ENCODE assay signal across 8 cellular contexts in the genomic region with DNA sequence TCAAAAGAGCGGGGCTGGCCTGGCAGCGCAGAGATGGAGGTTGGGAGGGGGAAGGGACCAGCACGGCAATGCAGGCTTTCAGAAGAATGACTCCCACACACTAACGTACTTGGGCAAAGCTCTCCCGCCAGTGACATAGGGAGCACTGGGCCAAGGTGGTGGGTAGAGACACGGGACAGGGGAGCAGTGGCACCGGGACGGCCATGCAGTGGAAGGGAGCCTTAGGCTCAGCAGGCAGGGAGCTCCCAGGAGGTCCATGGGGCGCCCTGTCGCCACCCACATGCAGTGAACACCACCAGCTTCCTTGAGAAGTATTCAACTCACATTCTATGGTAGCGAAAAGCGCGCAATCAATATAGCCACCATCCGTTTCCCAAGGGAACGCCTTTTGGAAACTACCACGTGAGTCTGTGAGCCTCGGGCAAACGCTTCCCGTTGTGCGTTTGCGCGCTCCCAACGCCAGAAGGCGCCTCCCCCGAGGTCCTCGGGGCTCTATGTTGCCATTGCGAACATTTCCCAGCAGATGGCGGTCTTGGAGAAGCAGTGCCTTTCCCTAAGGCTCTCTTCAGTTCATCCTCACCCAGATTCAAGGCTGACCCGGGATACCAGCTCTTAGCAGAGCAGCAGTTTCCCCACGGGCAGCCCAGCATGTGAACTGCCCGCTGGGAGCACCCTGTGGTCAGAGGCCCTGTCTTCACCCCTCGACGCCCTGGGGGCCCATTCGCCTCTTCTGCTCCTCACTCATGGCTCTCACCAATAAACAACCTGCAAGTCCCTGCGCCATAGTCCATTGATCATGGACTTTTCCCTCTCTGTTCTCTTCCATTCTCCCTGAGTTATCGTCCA. TPM values are rescaled to one million over a fixed set of nuclear protein-coding genes. Genes with fewer than 3 reads are reported as not detected.
DNase-seq lines count a peak whose midpoint lies in the region; ATAC-seq and TF ChIP-seq lines count a peak whose summit lies in the region.

No MANE protein-coding gene starts in this region.

- intact Hi-C loops in PC-9 (cut with micrococcal nuclease; ENCODE audit: unreplicated experiment) = loop anchor here (1.0 to 5.0 kb wide), 2 partner anchors 136 to 662 kb away; no protein-coding TSS in a partner anchor
- intact Hi-C loops in naive thymus-derived CD4-positive, alpha-beta T cell (cut with micrococcal nuclease) = loop anchor here (2.0 to 10.0 kb wide), 4 partner anchors 22 to 457 kb away; partner anchors contain the start of genes LCOR (in 1 of the 2) and TM9SF3 (in 1 of the 2)

- DNase-seq in Caki2 (ENCODE audit: low read depth) (peak; percentile 86), HuH-7.5 (ENCODE audit: low spot score) (peak; percentile 95), PC-9 (peak; percentile 66 to 80), fibroblast of gingiva (ENCODE audit: low read depth) (peak; percentile 80)
- peak; percentile 89 to 91 for DNase-seq in activated T-cell treated with anti-CD3 and anti-CD28 coated beads, Interleukin-2, amount 50 U/mL, for 48 hours
- DNase-seq in naive thymus-derived CD4-positive, alpha-beta T cell = peak; percentile 23 to 75 (median 58)
- DNase-seq in stimulated activated effector memory CD8-positive, alpha-beta T cell treated with anti-CD3 and anti-CD28 coated beads, Interleukin-12 subunit alpha, Interleukin-12 subunit beta, amount 100 ng/mL, for 72 hours (ENCODE audit: low spot score in 2 of 2) = peak; percentile 60 to 88

- H3K9me3 ChIP-seq in PC-9 (ENCODE audit: insufficient read depth, low read depth) = no peaks in the 10 kb centered on the region
- no peaks in the 10 kb centered on the region for H3K9me3 ChIP-seq in naive thymus-derived CD4-positive, alpha-beta T cell (ENCODE audit: control insufficient read depth in 2 of 3, low read length in 3 of 3)

- CTCF ChIA-PET in PC-9 (lab: Charles Lee) = no interaction called here
- CTCF ChIA-PET in naive thymus-derived CD4-positive, alpha-beta T cell (lab: Charles Lee) = interaction anchor here (0.5 to 1.3 kb wide), 6 partner anchors 10 to 835 kb away, joined by 3 to 5 read pairs (median 3); no protein-coding TSS in a partner anchor

- H3K4me2 ChIP-seq in PC-9 = peak overlapping the region; percentile 74

- no TSS peak for BruUV-seq in PC-9 (replicated peaks; lab: Mats Ljungman, UMichigan)

- H3K4me1 ChIP-seq in PC-9 (replicated peaks; ENCODE audit: insufficient read depth) = no peaks in the 10 kb centered on the region
- no peaks in the 10 kb centered on the region for H3K4me1 ChIP-seq in naive thymus-derived CD4-positive, alpha-beta T cell (ENCODE audit: control insufficient read depth in 2 of 2, insufficient read depth in 2 of 2, low read length in 2 of 2)

- no peaks in the 10 kb centered on the region for H3F3A ChIP-seq in PC-9 (ENCODE audit: insufficient read depth, low read depth)

- H3K79me2 ChIP-seq in PC-9 (ENCODE audit: low read depth) = no peaks in the 10 kb centered on the region

- H3K27ac Mint-ChIP-seq in naive thymus-derived CD4-positive, alpha-beta T cell = peak overlapping the region in 1 of 9 donors; percentile 6
- no peak overlapping the region for H3K27ac Mint-ChIP-seq in stimulated activated effector memory CD8-positive, alpha-beta T cell treated with anti-CD3 and anti-CD28 coated beads, Interleukin-12 subunit alpha, Interleukin-12 subunit beta, amount 100 ng/mL, for 72 hours

- H3K4me3 ChIP-seq in PC-9 = peak overlapping the region; percentile 45; the same call in 1 of the 2 replicates
- peak overlapping the region; percentile 68 for H3K4me3 ChIP-seq in naive thymus-derived CD4-positive, alpha-beta T cell (ENCODE audit: low read length)

- no peaks in the 10 kb centered on the region for H3K36me3 ChIP-seq in PC-9 (ENCODE audit: low read depth)
- no peaks in the 10 kb centered on the region for H3K36me3 ChIP-seq in naive thymus-derived CD4-positive, alpha-beta T cell (ENCODE audit: control insufficient read depth in 2 of 3, insufficient read depth in 3 of 3, low read length in 3 of 3)

- H4K20me1 ChIP-seq in PC-9 (ENCODE audit: insufficient read depth) = no peaks in the 10 kb centered on the region

- TF ChIP-seq CTCF in PC-9 (conservative IDR thresholded peaks at IDR 0.05) = peak; percentile 85

- H3K27me3 ChIP-seq in PC-9 (ENCODE audit: insufficient read depth, low read depth) = no peaks in the 10 kb centered on the region
- no peaks in the 10 kb centered on the region for H3K27me3 ChIP-seq in naive thymus-derived CD4-positive, alpha-beta T cell (ENCODE audit: control insufficient read depth in 2 of 2, insufficient read depth in 2 of 2, low read length in 2 of 2)

- no peaks in the 10 kb centered on the region for H3K9me2 ChIP-seq in PC-9 (ENCODE audit: insufficient read depth)

- H3K4me1 Mint-ChIP-seq in naive thymus-derived CD4-positive, alpha-beta T cell = peaks cover 0 to 14% (median 6%) of the 10 kb centered on the region in 7 donors
- H3K4me1 Mint-ChIP-seq in stimulated activated effector memory CD8-positive, alpha-beta T cell treated with anti-CD3 and anti-CD28 coated beads, Interleukin-12 subunit alpha, Interleukin-12 subunit beta, amount 100 ng/mL, for 72 hours = peaks cover 30% of the 10 kb centered on the region

- no peaks in the 10 kb centered on the region for H3K9me3 Mint-ChIP-seq in naive thymus-derived CD4-positive, alpha-beta T cell
- H3K9me3 Mint-ChIP-seq in stimulated activated effector memory CD8-positive, alpha-beta T cell treated with anti-CD3 and anti-CD28 coated beads, Interleukin-12 subunit alpha, Interleukin-12 subunit beta, amount 100 ng/mL, for 72 hours = no peaks in the 10 kb centered on the region

- no peaks in the 10 kb centered on the region for H3K36me3 Mint-ChIP-seq in naive thymus-derived CD4-positive, alpha-beta T cell
- H3K36me3 Mint-ChIP-seq in stimulated activated effector memory CD8-positive, alpha-beta T cell treated with anti-CD3 and anti-CD28 coated beads, Interleukin-12 subunit alpha, Interleukin-12 subunit beta, amount 100 ng/mL, for 72 hours = no peaks in the 10 kb centered on the region

- ATAC-seq in GM21390 (IDR thresholded peaks at IDR 0.05; ENCODE audit: unreplicated experiment) = peak; percentile 84
- ATAC-seq in naive thymus-derived CD4-positive, alpha-beta T cell = peak; percentile 92
- ATAC-seq in stimulated activated effector memory CD8-positive, alpha-beta T cell treated with anti-CD3 and anti-CD28 coated beads, Interleukin-12 subunit alpha, Interleukin-12 subunit beta, amount 100 ng/mL, for 72 hours = peak; percentile 74

- in situ Hi-C loops in Caki2 (cut with HindIII; ENCODE audit: low pct_unique_long_range_greater_than_20kb, low sequenced_read_pairs) = loop anchor here (25.0 kb wide), 1 partner anchor 112 kb away; no protein-coding TSS in a partner anchor

- POLR2A ChIA-PET in PC-9 (lab: Charles Lee; ENCODE audit: unreplicated experiment) = interaction anchor here (0.6 kb wide), 1 partner anchor 373 kb away, joined by 9 read pairs; no protein-coding TSS in a partner anchor
- POLR2A ChIA-PET in naive thymus-derived CD4-positive, alpha-beta T cell (lab: Charles Lee) = no interaction called here

- no peak overlapping the region for H3K27ac ChIP-seq in PC-9
- H3K27ac ChIP-seq in naive thymus-derived CD4-positive, alpha-beta T cell (ENCODE audit: low read depth, low read length) = no peak overlapping the region

- peak overlapping the region; percentile 60 to 90 (median 83) for H3K4me3 Mint-ChIP-seq in naive thymus-derived CD4-positive, alpha-beta T cell
- H3K4me3 Mint-ChIP-seq in stimulated activated effector memory CD8-positive, alpha-beta T cell treated with anti-CD3 and anti-CD28 coated beads, Interleukin-12 subunit alpha, Interleukin-12 subunit beta, amount 100 ng/mL, for 72 hours = peak overlapping the region; percentile 71

- H2AFZ ChIP-seq in PC-9 = peak overlapping the region; percentile 64; the same call in 1 of the 2 replicates

- peaks cover 0 to 13% (median 9%) of the 10 kb centered on the region in 5 donors for H3K27me3 Mint-ChIP-seq in naive thymus-derived CD4-positive, alpha-beta T cell

RNA-seq across cellular contexts. Expression of gene OPALIN, which starts 16.4 kb away (rescaled TPM):
- not detected in 2 replicates for total RNA-seq in Caki2 (2014; rRNA removed; shearing (Covaris generic); ENCODE audit: low replicate concordance)
- not detected in 2 replicates for total RNA-seq in PC-9 (2021)
- not detected for total RNA-seq in naive thymus-derived CD4-positive, alpha-beta T cell
- polyA plus RNA-seq in naive thymus-derived CD4-positive, alpha-beta T cell = not detected
